26 cellular contexts compared by ENCODE assay signal in genomic region chr19:20287070-20287469, GRCh38.
DNase-seq lines count a peak whose midpoint lies in the region; ATAC-seq and TF ChIP-seq lines count a peak whose summit lies in the region.
"Had no signal": no experiment of that assay in that cellular context is flagged by ENCODE, and none has a peak within 500 bp of the region (broad histone marks: within the 10 kb centered on the region; RNA-seq: fewer than 3 reads in every experiment).

No MANE protein-coding gene starts in this region.

- peaks cover 10% of the 10 kb centered on the region for H3K36me3 Mint-ChIP-seq in endodermal cell (ENCODE audit: low read depth)
- H3K36me3 Mint-ChIP-seq: CD4-positive, alpha-beta memory T cell had no signal

- peaks cover 45% of the 10 kb centered on the region for H3K4me1 Mint-ChIP-seq in endodermal cell
- H3K4me1 Mint-ChIP-seq: CD4-positive, alpha-beta memory T cell had no signal

- peaks cover 9% of the 10 kb centered on the region for H3K4me1 ChIP-seq in endodermal cell (ENCODE audit: control insufficient read depth, insufficient read depth, low read length)
- H3K4me1 ChIP-seq: A549, Caco-2, HAP-1, SJSA1 had no signal

- no peak for DNase-seq in endodermal cell
- peak; percentile 77 for DNase-seq in medulla oblongata (ENCODE audit: extremely low spot score)
- DNase-seq in putamen (ENCODE audit: low spot score), result peak; percentile 60
- DNase-seq in NCI-H1417 (lab: John Stamatoyannopoulos, UW), result no peak
- no peak for DNase-seq in germinal center (ENCODE audit: low spot score)
- DNase-seq: Caco-2; CD4-positive, alpha-beta memory T cell; DMS 273 treated with DMSO at 0.1 percent for 48 hours; DND-41; GM23248; KG1; NCI-H1092 treated with DMSO at 0.1 percent for 48 hours; NCI-H146; NCI-H2029; NCI-H226; NCI-H524; NCI-H774; NK-92 treated with Interleukin-12 subunit alpha and Interleukin-12 subunit beta, amount 100 ng/mL, for 24 hours had no signal

- no peaks in the 10 kb centered on the region for H3K27me3 Mint-ChIP-seq in endodermal cell (ENCODE audit: insufficient read depth)
- H3K27me3 Mint-ChIP-seq: CD4-positive, alpha-beta memory T cell had no signal

- H3K36me3 ChIP-seq in endodermal cell (ENCODE audit: control insufficient read depth, insufficient read depth, low read length), result no peaks in the 10 kb centered on the region
- H3K36me3 ChIP-seq: BLaER1, HAP-1, SJSA1 had no signal

- ATAC-seq in HG02938 (IDR thresholded peaks at IDR 0.05; ENCODE audit: unreplicated experiment) (no peak), GM19397 (IDR thresholded peaks at IDR 0.05; ENCODE audit: unreplicated experiment) (no peak)
- ATAC-seq: A549, Right ventricle myocardium inferior had no signal

- H3K9me3 Mint-ChIP-seq in endodermal cell, result peaks cover 2% of the 10 kb centered on the region

- H3K27ac ChIP-seq in angular gyrus (ENCODE audit: low read depth, low read length) (peak overlapping the region; percentile 72), endodermal cell (ENCODE audit: low read depth, low read length) (no peak overlapping the region)
- H3K27ac ChIP-seq: A549, BLaER1, GM23248, SJSA1 had no signal

- peak overlapping the region; percentile 71 for H3K27ac Mint-ChIP-seq in endodermal cell
- H3K27ac Mint-ChIP-seq: CD4-positive, alpha-beta memory T cell had no signal

- no peaks in the 10 kb centered on the region for H3K27me3 ChIP-seq in endodermal cell (ENCODE audit: control insufficient read depth, insufficient read depth, low read length, poor library complexity, severe bottlenecking)
- H3K27me3 ChIP-seq: BLaER1, SJSA1 had no signal

- TF ChIP-seq CTCF in endodermal cell (conservative IDR thresholded peaks at IDR 0.05), result no peak

- H3K9ac ChIP-seq in endodermal cell (ENCODE audit: extremely low read depth, low read length, poor library complexity, severe bottlenecking), result no peak overlapping the region
- H3K9ac ChIP-seq: BLaER1, GM23248 had no signal

- peaks cover 15% of the 10 kb centered on the region for H3K9me3 ChIP-seq in endodermal cell (ENCODE audit: control insufficient read depth, low read length)
- H3K9me3 ChIP-seq: A549, Caco-2, HAP-1 had no signal

- no peak overlapping the region for H3K4me3 Mint-ChIP-seq in endodermal cell
- H3K4me3 Mint-ChIP-seq: CD4-positive, alpha-beta memory T cell had no signal

- no peak overlapping the region for H3K4me3 ChIP-seq in endodermal cell (ENCODE audit: low read length)
- H3K4me3 ChIP-seq: A549, BLaER1, GM23248, HAP-1, SJSA1 had no signal

- 90 to 92% methylated on average over 3 of the region's 3 CpGs for WGBS in endodermal cell (ENCODE audit: insufficient coverage in 1 of 2, insufficient read length in 1 of 2), 2 experiments

Comparison
In these comparisons a context has a peak if more than half of its experiments do, and no peak if none do; other contexts are left out.
1. DNase-seq: peak in medulla oblongata (single experiment) and putamen (single experiment); none in endodermal cell (single experiment), NCI-H1417 (0 of 3) and germinal center (single experiment).